Comparison of ENCODE assay signal across 9 cellular contexts in genomic region chr12:14018080-14018479, GRCh38.
"Had no signal": no experiment of that assay in that cellular context is flagged by ENCODE, and none has a peak within 500 bp of the region (broad histone marks: within the 10 kb centered on the region; RNA-seq: fewer than 3 reads in every experiment).

No MANE protein-coding gene starts in this region.

- H3K4me2 ChIP-seq: GM23338, KMS-11 had no signal

- FAIRE-seq: H1, H54, HTR-8/SVneo had no signal

- H3K9ac ChIP-seq: KMS-11 had no signal

- H2AFZ ChIP-seq: GM23338 had no signal

- ATAC-seq: GM23338 had no signal

- DNase-seq: H9, HCEC 1CT, Karpas-422, KBM-7 had no signal

- H3K27ac ChIP-seq: KMS-11 had no signal

- H3K4me3 ChIP-seq: GM23338 had no signal
